ENCODE assay signal across 19 cellular contexts in the genomic region with DNA sequence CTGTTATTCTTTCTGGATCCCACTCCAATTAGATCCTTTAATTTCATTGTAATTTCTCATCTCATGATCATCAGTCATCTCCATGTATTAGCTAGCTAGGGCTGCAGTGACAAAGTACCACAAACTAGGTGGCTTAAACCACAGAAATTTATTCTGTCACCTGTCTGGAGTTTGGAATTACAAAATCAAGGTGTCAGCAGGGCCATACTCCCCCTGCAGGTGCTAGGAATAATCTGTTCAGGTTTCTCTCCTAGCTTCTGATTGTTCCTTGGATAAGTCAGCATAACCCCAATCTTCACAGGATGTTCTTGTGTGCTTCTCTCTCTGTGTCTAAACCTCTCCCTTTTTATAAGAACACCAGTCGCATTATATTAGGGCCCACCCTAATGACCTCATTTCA. TPM values are rescaled to one million over a fixed set of nuclear protein-coding genes. Genes with fewer than 3 reads are reported as not detected.
DNase-seq lines count a peak whose midpoint lies in the region; ATAC-seq, FAIRE-seq and TF ChIP-seq lines count a peak whose summit lies in the region.
"Had no signal": no experiment of that assay in that cellular context is flagged by ENCODE, and none has a peak within 500 bp of the region (broad histone marks: within the 10 kb centered on the region; RNA-seq: fewer than 3 reads in every experiment).

No MANE protein-coding gene starts in this region.

- no peaks in the 10 kb centered on the region for H3K9me3 ChIP-seq in K562 (replicated peaks; ENCODE audit: control insufficient read depth, insufficient read depth, low read depth, low read length)
- no peaks in the 10 kb centered on the region for H3K9me3 ChIP-seq in BE2C

- CTCF ChIA-PET in K562 (lab: Yijun Ruan, JAX; ENCODE audit: low intra/inter-chr PET ratio) = no interaction called here

- peak; percentile 72 for FAIRE-seq in K562 (lab: Jason Lieb, UNC)
- FAIRE-seq: colon had no signal

- no peak overlapping the region for H3K9ac ChIP-seq in K562 (ENCODE audit: insufficient read depth in 1 of 2, low read depth in 2 of 2, low read length in 2 of 2)

- H4K20me1 ChIP-seq in K562 (replicated peaks; ENCODE audit: control insufficient read depth, insufficient read depth, low read length) = no peaks in the 10 kb centered on the region

- H3K27me3 Mint-ChIP-seq in nephron progenitor cell (ENCODE audit: low read depth, poor library complexity) = peaks cover 2% of the 10 kb centered on the region

- POLR2A ChIA-PET in K562 (lab: Yijun Ruan, JAX) = interaction anchor here (0.6 kb wide), 1 partner anchor 72 kb away, joined by 3 read pairs; no protein-coding TSS in a partner anchor

- H3K4me3 ChIP-seq in K562 = no peak overlapping the region
- H3K4me3 ChIP-seq in BE2C (ENCODE audit: low read depth, low read length) = no peak overlapping the region
- H3K4me3 ChIP-seq: tibial nerve had no signal

- TF ChIP-seq EP300 in K562 (IDR thresholded peaks at IDR 0.05; ENCODE audit: low read length) = no peak

- DNase-seq in NCI-H748 (lab: John Stamatoyannopoulos, UW; ENCODE audit: unreplicated experiment) (peak; percentile 8), NCI-H748 treated with DMSO at 0.1 percent for 48 hours (lab: John Stamatoyannopoulos, UW) (no peak), K562 (ENCODE audit: extremely low read depth in 1 of 4, low spot score in 3 of 4) (no peak), nephron progenitor cell (no peak), BE2C (no peak)
- no peak for DNase-seq in stimulated activated CD4-positive, alpha-beta T cell treated with anti-CD3 and anti-CD28 coated beads, Interleukin-12 subunit alpha, Interleukin-12 subunit beta, amount 100 ng/mL, for 4 hours
- no peak for DNase-seq in activated CD4-positive, alpha-beta T cell treated with anti-CD3 and anti-CD28 coated beads for 4 hours
- DNase-seq: activated CD4-positive, alpha-beta memory T cell treated with anti-CD3 and anti-CD28 coated beads for 36 hours; activated T-cell treated with anti-CD3 and anti-CD28 coated beads, Interleukin-2, amount 50 U/mL, for 72 hours; amniotic stem cell; islet precursor cell; NCI-H1417 treated with DMSO at 0.1 percent for 48 hours; NCI-H510A treated with DMSO at 0.1 percent for 48 hours; SHP77 treated with DMSO at 0.1 percent for 48 hours had no signal

- H3K9me1 ChIP-seq in K562 (ENCODE audit: control insufficient read depth, insufficient read depth, low read length) = no peaks in the 10 kb centered on the region

- BruUV-seq in K562 (replicated peaks; lab: Mats Ljungman, UMichigan) = no TSS peak

- H3K4me1 ChIP-seq in K562 (replicated peaks in 1 of 2; ENCODE audit: control insufficient read depth in 2 of 2, insufficient read depth in 2 of 2, low read length in 2 of 2) (no peaks in the 10 kb centered on the region), BE2C (no peaks in the 10 kb centered on the region)
- H3K4me1 ChIP-seq: tibial nerve had no signal

- H3K4me1 Mint-ChIP-seq in nephron progenitor cell = no peaks in the 10 kb centered on the region

- H3K36me3 Mint-ChIP-seq in nephron progenitor cell (ENCODE audit: low read depth) = peaks cover 5% of the 10 kb centered on the region
- H3K36me3 Mint-ChIP-seq: activated CD4-positive, alpha-beta memory T cell treated with anti-CD3 and anti-CD28 coated beads for 36 hours had no signal

- peaks cover 18% of the 10 kb centered on the region for H3K9me3 Mint-ChIP-seq in nephron progenitor cell
- H3K9me3 Mint-ChIP-seq: activated T-cell treated with anti-CD3 and anti-CD28 coated beads, Interleukin-2, amount 50 U/mL, for 72 hours had no signal

- no peaks in the 10 kb centered on the region for H3K79me2 ChIP-seq in K562 (ENCODE audit: control insufficient read depth, insufficient read depth, low read length)

- peak; percentile 73 for ATAC-seq in K562
- ATAC-seq: activated T-cell treated with anti-CD3 and anti-CD28 coated beads, Interleukin-2, amount 50 U/mL, for 72 hours had no signal

- no peak for TF ChIP-seq RAD21 in K562 (CRISPR knock-in tag; conservative IDR thresholded peaks at IDR 0.05 in 1 of 2, IDR thresholded peaks at IDR 0.05 in 1 of 2)

- no peak overlapping the region for H3K4me2 ChIP-seq in K562 (ENCODE audit: insufficient read depth, low read length)

- no peak overlapping the region for H3K4me3 Mint-ChIP-seq in nephron progenitor cell
- H3K4me3 Mint-ChIP-seq: activated CD4-positive, alpha-beta memory T cell treated with anti-CD3 and anti-CD28 coated beads for 36 hours; activated T-cell treated with anti-CD3 and anti-CD28 coated beads, Interleukin-2, amount 50 U/mL, for 72 hours; mesothelial cell of epicardium had no signal

- intact Hi-C loops in K562 (cut with micrococcal nuclease) = no loop called here

- peak; percentile 34; the same call in 1 of the 2 replicates for TF ChIP-seq CTCF in LNCAP (IDR thresholded peaks at IDR 0.05)
- peak; percentile 16 to 28 (median 18); a peak in 3 of 6 replicates for TF ChIP-seq CTCF in K562 (IDR thresholded peaks at IDR 0.05 in 2 of 3, conservative IDR thresholded peaks at IDR 0.05 in 1 of 3; ENCODE audit: insufficient read depth in 2 of 3, low read depth in 1 of 3, low read length in 3 of 3)
- no peak for TF ChIP-seq CTCF in nephron progenitor cell (IDR thresholded peaks at IDR 0.05)
- no peak for TF ChIP-seq CTCF in BE2C (IDR thresholded peaks at IDR 0.05; ENCODE audit: low read depth, low read length)

- H3K27ac Mint-ChIP-seq in nephron progenitor cell = peak overlapping the region; percentile 8
- H3K27ac Mint-ChIP-seq: activated CD4-positive, alpha-beta memory T cell treated with anti-CD3 and anti-CD28 coated beads for 36 hours; activated T-cell treated with anti-CD3 and anti-CD28 coated beads, Interleukin-2, amount 50 U/mL, for 72 hours; mesothelial cell of epicardium had no signal

- H3K36me3 ChIP-seq in K562 (ENCODE audit: control insufficient read depth, insufficient read depth, low read length) (no peaks in the 10 kb centered on the region), BE2C (no peaks in the 10 kb centered on the region)

- H3K27ac ChIP-seq in K562 (ENCODE audit: extremely low read depth, low read depth, low read length) = no peak overlapping the region
- H3K27ac ChIP-seq: epithelial cell of prostate, tibial nerve had no signal

- no peak for TF ChIP-seq POLR2A in K562 (conservative IDR thresholded peaks at IDR 0.05)

- H2AFZ ChIP-seq in K562 (ENCODE audit: low read depth, low read length) = no peak overlapping the region

- peaks cover 0 to 4% of the 10 kb centered on the region in 2 experiments; a peak in 1 of 5 replicates for H3K27me3 ChIP-seq in K562 (ENCODE audit: control insufficient read depth in 2 of 2, insufficient read depth in 2 of 2, low read length in 2 of 2)
- no peaks in the 10 kb centered on the region; the same call in 1 of the 2 replicates for H3K27me3 ChIP-seq in BE2C
- H3K27me3 ChIP-seq: tibial nerve had no signal

- in situ Hi-C loops in K562 (cut with MboI) = no loop called here

- 0% methylated on average over 1 of the region's 1 CpG for WGBS in K562 (ENCODE audit: insufficient coverage, low coverage, missing lambda C conversion rate)

TF ChIP-seq in K562, 482 proteins besides CTCF, POLR2A, EP300 and RAD21 (continues in another document):
- TF ChIP-seq TAL1 (IDR thresholded peaks at IDR 0.05) = no peak
- TF ChIP-seq ZNF436 (CRISPR knock-in tag; IDR thresholded peaks at IDR 0.05) = no peak

RNA-seq across cellular contexts. Expression of a gene that starts 40.4 kb away (rescaled TPM):
- total RNA-seq in K562 (2011; cell fraction: chromatin; rRNA removed; ENCODE audit: low replicate concordance) = 0.42 and 0.83 TPM in 2 replicates
- 0.17 TPM in 1 of 2 replicates, not detected in the other for total RNA-seq in K562 (2011; cell fraction: nucleolus; rRNA removed)
- total RNA-seq in K562 (2011; cell fraction: nucleoplasm; rRNA removed) = 0.23 TPM in 1 of 2 replicates, not detected in the other
- total RNA-seq in K562 (2014; rRNA removed) (0.86 TPM in 2 replicates), K562 (2014; rRNA removed; fragmentation: Illumina TruSeq; extraction: Trizol) (1.5 and 1.7 TPM in 2 replicates), K562 (2015; rRNA removed; fragmentation: Illumina TruSeq; extraction: Trizol) (1.4 TPM in 2 replicates), K562 (2021) (0.74 and 1.1 TPM in 2 replicates)
- polyA plus RNA-seq in K562 (2011; rRNA removed) (0.34 and 0.39 TPM in 2 replicates), K562 (2014; fragmentation: Illumina TruSeq; extraction: Trizol) (1.2 and 2.3 TPM in 2 replicates), K562 (2014; fragmentation: Nextera tagmentation; extraction: Ambion mirVana) (under 1 TPM; 0.37 to 0.52 TPM), K562 (2014; rRNA removed) (1.4 and 4.0 TPM in 2 replicates)
- polyA plus RNA-seq in K562 (2011; cell fraction: cytosol; rRNA removed) = 0.06 and 0.24 TPM in 2 replicates
- polyA plus RNA-seq in K562 (2011; cell fraction: nucleus; rRNA removed) = 0.13 and 0.18 TPM in 2 replicates
- polyA plus RNA-seq in K562 (2012) = 1.2 and 1.9 TPM in 2 replicates
- polyA minus RNA-seq in K562 (2011; rRNA and poly(A)+ RNA removed) = 0.32 and 0.48 TPM in 2 replicates
- polyA minus RNA-seq in K562 (2011; cell fraction: cytosol; rRNA and poly(A)+ RNA removed) = not detected in 2 replicates
- polyA minus RNA-seq in K562 (2011; cell fraction: nucleus; rRNA and poly(A)+ RNA removed) = under 0.01 and 0.44 TPM in 2 replicates
- polyA plus RNA-seq in BE2C (2012; ENCODE audit: insufficient read depth, insufficient read length, low read depth) = 0.26 TPM
- total RNA-seq: activated CD4-positive, alpha-beta memory T cell treated with anti-CD3 and anti-CD28 coated beads for 36 hours had no signal

RNA-seq across cellular contexts. Expression of a gene that starts 51.1 kb away (rescaled TPM):
- total RNA-seq in K562 (2011; cell fraction: chromatin; rRNA removed; ENCODE audit: low replicate concordance) = 9.7 and 51.7 TPM in 2 replicates
- total RNA-seq in K562 (2011; cell fraction: nucleolus; rRNA removed) = 6.2 and 8.0 TPM in 2 replicates
- total RNA-seq in K562 (2011; cell fraction: nucleoplasm; rRNA removed) = 13.3 and 20.0 TPM in 2 replicates
- 21.2 and 26.1 TPM in 2 replicates for total RNA-seq in K562 (2014; rRNA removed)
- total RNA-seq in K562 (2014; rRNA removed; fragmentation: Illumina TruSeq; extraction: Trizol) = 43.6 and 53.4 TPM in 2 replicates
- 32.8 and 37.6 TPM in 2 replicates for total RNA-seq in K562 (2015; rRNA removed; fragmentation: Illumina TruSeq; extraction: Trizol)
- total RNA-seq in K562 (2021) = 29.1 and 29.5 TPM in 2 replicates
- 17.3 and 24.7 TPM in 2 replicates for polyA plus RNA-seq in K562 (2011; rRNA removed)
- 2.2 and 4.3 TPM in 2 replicates for polyA plus RNA-seq in K562 (2011; cell fraction: cytosol; rRNA removed)
- 6.7 and 7.0 TPM in 2 replicates for polyA plus RNA-seq in K562 (2011; cell fraction: nucleus; rRNA removed)
- 13.7 and 16.9 TPM in 2 replicates for polyA plus RNA-seq in K562 (2012)
- 25.5 and 31.1 TPM in 2 replicates for polyA plus RNA-seq in K562 (2014; fragmentation: Illumina TruSeq; extraction: Trizol)
- polyA plus RNA-seq in K562 (2014; fragmentation: Nextera tagmentation; extraction: Ambion mirVana) = 10 to 100 TPM; 27.2 to 34.0 TPM
- polyA plus RNA-seq in K562 (2014; rRNA removed) = 23.4 and 24.1 TPM in 2 replicates
- polyA minus RNA-seq in K562 (2011; rRNA and poly(A)+ RNA removed) = 27.6 and 32.5 TPM in 2 replicates
- polyA minus RNA-seq in K562 (2011; cell fraction: cytosol; rRNA and poly(A)+ RNA removed) = 22.6 and 24.5 TPM in 2 replicates
- polyA minus RNA-seq in K562 (2011; cell fraction: nucleus; rRNA and poly(A)+ RNA removed) = 10.5 and 18.7 TPM in 2 replicates
- 6.4 TPM for polyA plus RNA-seq in BE2C (2012; ENCODE audit: insufficient read depth, insufficient read length, low read depth)

Comparison
In these comparisons a context has a peak if more than half of its experiments do, and no peak if none do; other contexts are left out.
1. CTCF ChIP-seq: peak in LNCAP (single experiment) and K562 (3 of 3); none in nephron progenitor cell (single experiment) and BE2C (single experiment).